ENCODE assay signal across 11 cellular contexts in the genomic region with DNA sequence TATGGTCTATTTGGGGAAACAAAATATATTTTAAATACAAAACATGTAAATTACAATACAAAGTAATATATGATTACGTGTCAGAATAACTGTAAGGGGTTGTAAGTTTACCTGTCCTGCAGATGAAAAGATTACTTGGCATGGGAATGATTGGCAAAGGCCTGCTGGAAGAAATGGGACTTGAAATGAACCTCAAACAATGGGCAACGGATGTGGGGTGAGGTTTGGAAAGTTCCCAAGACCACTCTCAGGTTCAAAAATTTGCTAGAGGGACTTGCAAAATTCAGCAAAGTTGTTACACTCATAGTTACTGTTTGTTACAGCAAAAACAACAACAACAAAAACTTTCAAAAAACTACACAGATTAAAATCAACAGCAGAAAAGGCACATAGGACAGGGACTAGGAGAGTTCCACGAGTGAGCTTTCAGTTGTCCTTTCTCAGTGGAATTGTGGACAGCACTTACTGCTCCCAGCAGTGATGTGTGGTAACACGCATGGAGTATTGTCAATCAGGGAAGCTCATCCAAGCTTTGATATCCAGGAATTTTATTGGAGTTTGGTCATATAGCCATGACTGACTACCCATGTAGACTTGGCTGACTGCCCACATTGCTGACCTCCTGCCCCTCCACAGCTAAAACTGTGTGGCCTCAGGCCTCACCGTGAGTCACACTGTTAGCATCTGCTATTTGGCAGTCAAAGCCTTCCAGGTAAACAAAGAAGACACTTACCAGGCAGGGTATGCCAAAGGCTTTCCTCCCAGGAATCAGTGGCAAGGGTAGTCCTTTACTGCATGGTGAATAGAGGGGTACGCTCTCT. TPM values are rescaled to one million over a fixed set of nuclear protein-coding genes. Genes with fewer than 3 reads are reported as not detected.
DNase-seq lines count a peak whose midpoint lies in the region; ATAC-seq, FAIRE-seq and TF ChIP-seq lines count a peak whose summit lies in the region.
"Had no signal": no experiment of that assay in that cellular context is flagged by ENCODE, and none has a peak within 500 bp of the region (broad histone marks: within the 10 kb centered on the region; RNA-seq: fewer than 3 reads in every experiment).

No MANE protein-coding gene starts in this region.

- intact Hi-C loops in naive thymus-derived CD4-positive, alpha-beta T cell (cut with micrococcal nuclease): no loop called here

- no peaks in the 10 kb centered on the region for H3K79me1 ChIP-seq in H1 (ENCODE audit: low read depth, low read length)

- H3K9ac ChIP-seq in H1 (replicated peaks in 1 of 4; ENCODE audit: extremely low read depth in 1 of 4, low read depth in 3 of 4, low read length in 3 of 4): no peak overlapping the region

- H3K4ac ChIP-seq in H1 (replicated peaks; ENCODE audit: insufficient read length, low read depth, low read length): no peak overlapping the region

- H3K4me1 Mint-ChIP-seq in naive thymus-derived CD4-positive, alpha-beta T cell: peaks cover 0 to 13% (median 6%) of the 10 kb centered on the region in 7 donors

- no peak overlapping the region for H2AFZ ChIP-seq in H1 (ENCODE audit: low read length)

- no peak overlapping the region for H4K5ac ChIP-seq in H1 (ENCODE audit: insufficient read length, low read depth, low read length)

- H3K14ac ChIP-seq in H1 (ENCODE audit: insufficient read length): no peak overlapping the region

- CTCF ChIA-PET in H1 (lab: Charles Lee; ENCODE audit: partially characterized antibody): interaction anchor here (0.6 to 1.5 kb wide), 8 partner anchors 9 to 466 kb away, joined by 3 to 5 read pairs (median 4); no protein-coding TSS in a partner anchor
- CTCF ChIA-PET in naive thymus-derived CD4-positive, alpha-beta T cell (lab: Charles Lee): interaction anchor here (1.2 kb wide), 1 partner anchor 11 kb away, joined by 4 read pairs; no protein-coding TSS in a partner anchor

- H2BK120ac ChIP-seq in H1 (replicated peaks; ENCODE audit: low read depth, low read length): peak overlapping the region; percentile 65

- H4K20me1 ChIP-seq in H1 (replicated peaks in 1 of 2; ENCODE audit: control insufficient read depth in 1 of 2, insufficient read depth in 2 of 2, low read length in 2 of 2): no peaks in the 10 kb centered on the region

- no peak overlapping the region for H2AK5ac ChIP-seq in H1 (ENCODE audit: low read depth, low read length)

- POLR2A ChIA-PET in H1 (lab: Charles Lee; ENCODE audit: partially characterized antibody): no interaction called here
- POLR2A ChIA-PET in naive thymus-derived CD4-positive, alpha-beta T cell (lab: Charles Lee): no interaction called here

- FAIRE-seq in H1 (lab: Jason Lieb, UNC): peak; percentile 82

- no peak overlapping the region for H3K18ac ChIP-seq in H1 (ENCODE audit: extremely low read depth, low read length)

- H3K27me3 ChIP-seq in H1 (replicated peaks in 1 of 4; ENCODE audit: control insufficient read depth in 3 of 4, extremely low read depth in 1 of 4, insufficient read depth in 3 of 4, low read length in 3 of 4): no peaks in the 10 kb centered on the region
- H3K27me3 ChIP-seq in naive thymus-derived CD4-positive, alpha-beta T cell (ENCODE audit: control insufficient read depth in 2 of 2, insufficient read depth in 2 of 2, low read length in 2 of 2): no peaks in the 10 kb centered on the region
- H3K27me3 ChIP-seq: tibial nerve had no signal

- H3K4me3 ChIP-seq in H1 (ENCODE audit: extremely low read depth in 1 of 4, insufficient read depth in 2 of 4, low read depth in 3 of 4, low read length in 4 of 4): no peak overlapping the region
- H3K4me3 ChIP-seq in naive thymus-derived CD4-positive, alpha-beta T cell (ENCODE audit: low read length): no peak overlapping the region
- H3K4me3 ChIP-seq: tibial nerve had no signal

- TF ChIP-seq CTCF in H1 (IDR thresholded peaks at IDR 0.05; ENCODE audit: control extremely low read depth in 1 of 3, insufficient read depth in 1 of 3, low read depth in 1 of 3, low read length in 3 of 3) (no peak), omental fat pad (IDR thresholded peaks at IDR 0.05) (no peak)

- H3K4me1 ChIP-seq in H1 (replicated peaks in 1 of 4; ENCODE audit: control insufficient read depth in 3 of 4, insufficient read depth in 4 of 4, low read length in 3 of 4): peaks cover 2 to 19% (median 14%) of the 10 kb centered on the region in 4 experiments
- H3K4me1 ChIP-seq in naive thymus-derived CD4-positive, alpha-beta T cell (ENCODE audit: control insufficient read depth in 2 of 2, insufficient read depth in 2 of 2, low read length in 2 of 2): no peaks in the 10 kb centered on the region

- ATAC-seq in omental fat pad (ENCODE audit: low FRiP score) (peak; percentile 75), GM19452 (IDR thresholded peaks at IDR 0.05; ENCODE audit: unreplicated experiment) (no peak)
- no peak for ATAC-seq in naive thymus-derived CD4-positive, alpha-beta T cell

- no peak overlapping the region for H2BK12ac ChIP-seq in H1 (ENCODE audit: low read depth, low read length)

- no peak for TF ChIP-seq RAD21 in H1 (IDR thresholded peaks at IDR 0.05 in 1 of 2, conservative IDR thresholded peaks at IDR 0.05 in 1 of 2; ENCODE audit: low read depth in 2 of 2, low read length in 2 of 2)

- no peak overlapping the region for H4K8ac ChIP-seq in H1 (ENCODE audit: extremely low read depth, insufficient read depth, low read length)

- no peaks in the 10 kb centered on the region for H3K9me3 Mint-ChIP-seq in naive thymus-derived CD4-positive, alpha-beta T cell
- H3K9me3 Mint-ChIP-seq: activated T-cell treated with anti-CD3 and anti-CD28 coated beads, Interleukin-2, amount 50 U/mL, for 24 hours; naive B cell had no signal

- H2BK5ac ChIP-seq in H1 (ENCODE audit: low read depth, low read length): 0 out of 2 replicates have a peak overlapping the region, but pooled peaks have one; percentile 60

- H3K9me3 ChIP-seq in H1 (ENCODE audit: insufficient read depth in 2 of 2, low read depth in 1 of 2, low read length in 1 of 2): no peaks in the 10 kb centered on the region
- no peaks in the 10 kb centered on the region for H3K9me3 ChIP-seq in naive thymus-derived CD4-positive, alpha-beta T cell (ENCODE audit: control insufficient read depth in 2 of 3, low read length in 3 of 3)
- H3K9me3 ChIP-seq: tibial nerve had no signal

- peak overlapping the region; percentile 11 for H4K91ac ChIP-seq in H1 (replicated peaks; ENCODE audit: insufficient read length, low read length)

- H3K36me3 Mint-ChIP-seq in naive thymus-derived CD4-positive, alpha-beta T cell: peaks cover 0 to 7% (median under 1%) of the 10 kb centered on the region in 5 donors

- peak overlapping the region in 1 of 9 donors; percentile 43 for H3K27ac Mint-ChIP-seq in naive thymus-derived CD4-positive, alpha-beta T cell
- H3K27ac Mint-ChIP-seq: activated T-cell treated with anti-CD3 and anti-CD28 coated beads, Interleukin-2, amount 50 U/mL, for 24 hours had no signal

- no peaks in the 10 kb centered on the region; the same call in 1 of the 2 replicates for H3K23me2 ChIP-seq in H1 (ENCODE audit: low read depth, low read length)

- WGBS in H1 (ENCODE audit: extremely low coverage in 1 of 2, insufficient coverage in 1 of 2, insufficient read length in 1 of 2, insufficient replicate concordance in 2 of 2, low coverage in 1 of 2, low lambda C conversion rate in 2 of 2, missing lambda C conversion rate in 1 of 2), 2 experiments: 83% methylated on average over 6 of the region's 6 CpGs; no CpG with 5 or more reads in 1 of the 2 experiments

- TF ChIP-seq EP300 in H1 (IDR thresholded peaks at IDR 0.05; ENCODE audit: borderline replicate concordance in 1 of 2, low read depth in 2 of 2, low read length in 2 of 2): no peak

- H3K79me2 ChIP-seq in H1 (ENCODE audit: control insufficient read depth in 1 of 2, insufficient read depth in 2 of 2, low read length in 2 of 2): no peaks in the 10 kb centered on the region

- H3K56ac ChIP-seq in H1 (replicated peaks; ENCODE audit: insufficient read length, low read depth, low read length): no peak overlapping the region

- TF ChIP-seq POLR2A in H1 (IDR thresholded peaks at IDR 0.05; ENCODE audit: control extremely low read depth in 1 of 2, low read depth in 2 of 2, low read length in 2 of 2): no peak

- H3K27ac ChIP-seq in H1 (ENCODE audit: low read depth, low read length): no peak overlapping the region
- no peak overlapping the region for H3K27ac ChIP-seq in naive thymus-derived CD4-positive, alpha-beta T cell (ENCODE audit: low read depth, low read length)
- H3K27ac ChIP-seq: tibial nerve had no signal

- no peak overlapping the region for H3K4me3 Mint-ChIP-seq in naive thymus-derived CD4-positive, alpha-beta T cell
- H3K4me3 Mint-ChIP-seq: activated T-cell treated with anti-CD3 and anti-CD28 coated beads, Interleukin-2, amount 50 U/mL, for 24 hours; naive B cell had no signal

- no peak overlapping the region for H3K4me2 ChIP-seq in H1 (ENCODE audit: insufficient read depth in 1 of 2, low read depth in 2 of 2, low read length in 2 of 2)

- peak overlapping the region; percentile 51 for H2BK20ac ChIP-seq in H1 (ENCODE audit: low read length)

- no peaks in the 10 kb centered on the region for H3K27me3 Mint-ChIP-seq in naive thymus-derived CD4-positive, alpha-beta T cell
- H3K27me3 Mint-ChIP-seq: activated T-cell treated with anti-CD3 and anti-CD28 coated beads, Interleukin-2, amount 50 U/mL, for 24 hours; naive B cell had no signal

- no peak overlapping the region for H3K23ac ChIP-seq in H1 (ENCODE audit: insufficient read length)

- peak; percentile 92 for DNase-seq in EH (ENCODE audit: low read depth)
- peak; percentile 59 for DNase-seq in NCI-H460 (ENCODE audit: extremely low read depth, low read depth)
- DNase-seq in H1 (ENCODE audit: low read depth in 1 of 2, low spot score in 2 of 2): no peak
- DNase-seq in omental fat pad (ENCODE audit: low spot score): no peak
- no peak for DNase-seq in NAMALWA (ENCODE audit: low spot score)
- DNase-seq in naive thymus-derived CD4-positive, alpha-beta T cell: no peak
- no peak for DNase-seq in putamen (ENCODE audit: low spot score)
- DNase-seq: activated T-cell treated with anti-CD3 and anti-CD28 coated beads, Interleukin-2, amount 50 U/mL, for 24 hours; naive B cell had no signal

- no peaks in the 10 kb centered on the region for H3K36me3 ChIP-seq in H1 (ENCODE audit: control insufficient read depth in 2 of 4, insufficient read depth in 4 of 4, low read length in 3 of 4)
- H3K36me3 ChIP-seq in naive thymus-derived CD4-positive, alpha-beta T cell (ENCODE audit: control insufficient read depth in 2 of 3, insufficient read depth in 3 of 3, low read length in 3 of 3): peaks cover 0 to 2% (median 0%) of the 10 kb centered on the region in 3 experiments

- no peak overlapping the region; the same call in 1 of the 2 replicates for H2BK15ac ChIP-seq in H1 (ENCODE audit: low read length)

RNA-seq across cellular contexts. Expression of a gene that starts 43.8 kb away (rescaled TPM):
- total RNA-seq in NCI-H460 (2014; rRNA removed; shearing (Covaris generic)): 32.9 and 37.7 TPM in 2 replicates
- polyA plus RNA-seq in NCI-H460 (2014; cell fraction: nucleus; rRNA removed): 23.4 and 29.4 TPM in 2 replicates
- total RNA-seq in H1 (2021; fragmentation: NEBNext Ultra II Directional; extraction: Animal tissue kit (Norgen Biotek cat#: 25700)): 3.9 and 4.5 TPM in 2 replicates
- polyA plus RNA-seq in H1 (2011; rRNA removed): 0.80 and 1.7 TPM in 2 replicates
- polyA plus RNA-seq in H1 (2011; cell fraction: cytosol; rRNA removed): 2.0 TPM
- 0.61 TPM for polyA plus RNA-seq in H1 (2011; cell fraction: nucleus; rRNA removed)
- 3.0 to 9.3 TPM (median 6.3 TPM) in 4 replicates for polyA plus RNA-seq in H1 (2012, experiment 1 of 2)
- 0.24 TPM for polyA plus RNA-seq in H1 (2012, experiment 2 of 2)
- polyA plus RNA-seq in H1 (2013, experiment 1 of 2): 6.0 TPM
- polyA plus RNA-seq in H1 (2013, experiment 2 of 2): 4.1 TPM
- polyA minus RNA-seq in H1 (2011; rRNA and poly(A)+ RNA removed): 2.6 and 15.1 TPM in 2 replicates
- 2.9 TPM for polyA minus RNA-seq in H1 (2011; cell fraction: cytosol; rRNA and poly(A)+ RNA removed)
- polyA minus RNA-seq in H1 (2011; cell fraction: nucleus; rRNA and poly(A)+ RNA removed): 14.5 TPM
- 10 to 100 TPM in 2 of 4 donors, 1 to 10 TPM in 2; 9.8 to 25.9 (median 10.9) TPM for total RNA-seq in omental fat pad
- 10 to 100 TPM in 3 of 5 experiments, 1 to 10 TPM in 2; 8.1 to 12.1 (median 11.4) TPM for total RNA-seq in naive thymus-derived CD4-positive, alpha-beta T cell
- polyA plus RNA-seq in naive thymus-derived CD4-positive, alpha-beta T cell: 1 to 10 TPM; 5.8 to 6.0 TPM

Comparison
In these comparisons a context has a peak if more than half of its experiments do, and no peak if none do; other contexts are left out.
1. DNase-seq: peak in EH (single experiment) and NCI-H460 (single experiment); none in H1 (0 of 2), omental fat pad (single experiment), NAMALWA (single experiment), naive thymus-derived CD4-positive, alpha-beta T cell (0 of 9) and putamen (single experiment).